ENCODE assay signal across 14 cellular contexts in the genomic region with DNA sequence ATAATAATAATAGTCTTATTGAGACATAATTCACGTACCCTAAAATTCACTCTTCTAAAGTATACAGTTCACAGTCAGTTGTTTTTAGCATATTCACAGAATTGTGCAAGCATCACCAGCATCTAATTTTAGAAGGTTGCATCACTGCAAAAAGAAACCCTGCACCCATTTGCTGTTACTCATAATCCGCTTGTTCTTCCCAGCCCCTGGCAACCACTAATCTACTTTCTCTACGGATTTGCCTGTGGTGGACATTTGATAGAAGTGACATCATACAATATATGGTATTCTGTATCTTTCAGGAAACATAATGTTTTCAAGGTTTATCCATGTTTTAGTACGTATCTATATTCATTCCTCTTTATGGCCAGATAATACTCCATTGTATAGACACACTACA. TPM values are rescaled to one million over a fixed set of nuclear protein-coding genes. Genes with fewer than 3 reads are reported as not detected.
DNase-seq lines count a peak whose midpoint lies in the region; ATAC-seq and TF ChIP-seq lines count a peak whose summit lies in the region.
"Had no signal": no experiment of that assay in that cellular context is flagged by ENCODE, and none has a peak within 500 bp of the region (broad histone marks: within the 10 kb centered on the region; RNA-seq: fewer than 3 reads in every experiment).

No MANE protein-coding gene starts in this region.

- DNase-seq in A172 (ENCODE audit: low spot score) (peak; percentile 25), HS-5 (ENCODE audit: low read depth) (peak; percentile 11), SKM-1 (lab: John Stamatoyannopoulos, UW; ENCODE audit: unreplicated experiment) (peak; percentile 36), NCI-H2227 (lab: John Stamatoyannopoulos, UW; ENCODE audit: unreplicated experiment) (no peak), medulla oblongata (ENCODE audit: extremely low spot score) (no peak), inferior parietal cortex (ENCODE audit: extremely low spot score) (no peak), GF-D8 (lab: John Stamatoyannopoulos, UW) (no peak)
- DNase-seq: GDM1; heart left ventricle; midbrain; NK-92 treated with Interleukin-12 subunit alpha and Interleukin-12 subunit beta, amount 100 ng/mL, for 24 hours; psoas muscle had no signal

- no peak for TF ChIP-seq CTCF in gastroesophageal sphincter (IDR thresholded peaks at IDR 0.05)

- peak; percentile 34 for ATAC-seq in gastroesophageal sphincter

- H3K27me3 ChIP-seq in gastroesophageal sphincter, result no peaks in the 10 kb centered on the region
- H3K27me3 ChIP-seq: heart left ventricle, tibial nerve had no signal

- H3K4me1 ChIP-seq in gastroesophageal sphincter, result no peaks in the 10 kb centered on the region
- H3K4me1 ChIP-seq: heart left ventricle, psoas muscle, tibial nerve had no signal

- no peaks in the 10 kb centered on the region for H3K36me3 ChIP-seq in gastroesophageal sphincter
- H3K36me3 ChIP-seq: heart left ventricle, tibial nerve had no signal

- TF ChIP-seq EP300 in gastroesophageal sphincter (IDR thresholded peaks at IDR 0.05), result no peak

- 68 to 82% methylated on average over 4 of the region's 4 CpGs for WGBS in gastroesophageal sphincter (ENCODE audit: low coverage in 1 of 2), 2 donors

- no peak for TF ChIP-seq POLR2A in gastroesophageal sphincter (IDR thresholded peaks at IDR 0.05)

- H3K27ac ChIP-seq in gastroesophageal sphincter, result no peak overlapping the region
- H3K27ac ChIP-seq: heart left ventricle, psoas muscle, tibial nerve had no signal

- H3K4me3 ChIP-seq in gastroesophageal sphincter, result no peak overlapping the region
- H3K4me3 ChIP-seq: heart left ventricle, psoas muscle, tibial nerve had no signal

- H3K9me3 ChIP-seq in gastroesophageal sphincter, result no peaks in the 10 kb centered on the region
- H3K9me3 ChIP-seq: heart left ventricle, psoas muscle, tibial nerve had no signal

RNA-seq across cellular contexts. Expression of a gene that starts 41.5 kb away (rescaled TPM):
- total RNA-seq in A172 (2014; rRNA removed; shearing (Covaris generic)), result 3.1 and 4.6 TPM in 2 replicates
- total RNA-seq in gastroesophageal sphincter, result 10 to 100 TPM in 2 of 4 donors, 1 to 10 TPM in 2; 7.5 to 25.5 (median 10.3) TPM

Comparison
In these comparisons a context has a peak if more than half of its experiments do, and no peak if none do; other contexts are left out.
1. DNase-seq: peak in A172 (single experiment), HS-5 (single experiment) and SKM-1 (single experiment); none in NCI-H2227 (single experiment), medulla oblongata (single experiment), inferior parietal cortex (single experiment) and GF-D8 (single experiment).